ENCODE assay signal across 22 cellular contexts in the genomic region with DNA sequence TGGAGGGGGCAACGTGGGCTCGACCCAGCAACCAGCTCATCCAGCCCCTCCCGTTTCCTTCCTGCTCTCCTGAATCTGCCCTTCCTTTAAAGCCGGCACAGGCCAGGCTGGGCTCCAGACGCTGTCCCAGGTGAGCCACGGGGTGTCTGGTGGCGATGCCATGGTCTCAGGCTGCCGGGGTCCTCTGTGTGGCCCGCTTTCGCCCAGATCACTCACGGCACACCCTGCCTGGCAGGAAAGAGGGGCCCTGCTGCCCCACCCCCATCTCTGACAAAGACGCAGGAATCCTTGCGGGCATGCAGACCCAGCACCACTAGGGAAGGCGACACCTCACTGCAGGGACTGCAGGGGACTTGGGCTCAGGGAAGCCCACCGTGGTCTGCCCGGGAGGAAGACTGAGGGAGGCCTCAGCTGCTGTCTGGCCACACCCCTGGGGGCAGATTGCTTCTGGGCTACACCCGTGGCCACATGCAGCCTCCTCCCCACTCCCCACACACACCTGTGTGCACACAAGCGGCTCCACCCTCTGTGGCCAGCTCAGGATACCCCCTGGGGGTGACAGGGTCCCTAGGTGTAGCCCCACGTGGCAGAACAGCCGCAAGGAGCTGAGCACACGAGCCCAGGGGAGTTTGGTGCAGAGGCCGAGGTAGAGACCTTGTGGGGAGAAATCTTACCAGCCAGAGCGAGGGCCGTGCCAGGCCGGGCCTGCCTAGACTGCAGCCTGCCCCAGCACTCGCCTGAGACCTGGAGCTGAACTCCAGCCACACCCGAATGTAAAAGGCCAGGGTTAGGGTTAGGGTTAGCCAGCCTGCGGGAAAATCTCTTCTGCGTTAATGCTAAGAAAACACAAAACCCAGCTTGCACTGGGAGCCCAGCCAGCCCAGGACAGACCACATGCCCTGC.
A peak's percentile ranks its signal among the peaks of the same experiment; 100 is the strongest.
DNase-seq lines count a peak whose midpoint lies in the region; ATAC-seq and TF ChIP-seq lines count a peak whose summit lies in the region.
"Had no signal": no experiment of that assay in that cellular context is flagged by ENCODE, and none has a peak within 500 bp of the region (broad histone marks: within the 10 kb centered on the region; RNA-seq: fewer than 3 reads in every experiment).

No MANE protein-coding gene starts in this region.

- ATAC-seq in activated CD8-positive, alpha-beta memory T cell treated with anti-CD3 and anti-CD28 coated beads, Interleukin-2, amount 10 ng/mL, durations not matched to agents 7 days and 5 days = no peak
- ATAC-seq in RWPE2 (ENCODE audit: low read depth) (peak; percentile 72), left lobe of liver (no peak), GM18498 (IDR thresholded peaks at IDR 0.05; ENCODE audit: unreplicated experiment) (no peak), GM18873 (IDR thresholded peaks at IDR 0.05; ENCODE audit: low FRiP score, unreplicated experiment) (no peak)
- ATAC-seq: activated T-helper 17 cell treated with anti-CD3 and anti-CD28 coated beads, Interleukin-2, amount 50 U/mL, for 72 hours had no signal

- peak overlapping the region; percentile 19 for H3K27ac ChIP-seq in RWPE2 (ENCODE audit: poor library complexity, severe bottlenecking)
- H3K27ac ChIP-seq: brain microvascular endothelial cell, PC-9 had no signal

- peaks cover 4% of the 10 kb centered on the region for H3K4me1 Mint-ChIP-seq in activated CD8-positive, alpha-beta memory T cell treated with anti-CD3 and anti-CD28 coated beads, Interleukin-2, amount 10 ng/mL, durations not matched to agents 7 days and 5 days
- H3K4me1 Mint-ChIP-seq in type B pancreatic cell (ENCODE audit: unreplicated experiment) = no peaks in the 10 kb centered on the region
- H3K4me1 Mint-ChIP-seq: activated B cell treated with CpG ODN at 0.5 μM for 24 hours; activated T-helper 17 cell treated with anti-CD3 and anti-CD28 coated beads, Interleukin-2, amount 50 U/mL, for 72 hours; mesothelial cell of epicardium had no signal

- H3K9me3 Mint-ChIP-seq in activated CD8-positive, alpha-beta memory T cell treated with anti-CD3 and anti-CD28 coated beads, Interleukin-2, amount 10 ng/mL, durations not matched to agents 7 days and 5 days (ENCODE audit: low read depth) = peaks cover 10% of the 10 kb centered on the region
- H3K9me3 Mint-ChIP-seq in type B pancreatic cell = peaks cover 6% of the 10 kb centered on the region
- H3K9me3 Mint-ChIP-seq: activated B cell treated with CpG ODN at 0.5 μM for 24 hours had no signal

- TF ChIP-seq CTCF in RWPE2 (IDR thresholded peaks at IDR 0.05; ENCODE audit: poor library complexity, severe bottlenecking) = no peak
- no peak for TF ChIP-seq CTCF in type B pancreatic cell (conservative IDR thresholded peaks at IDR 0.05)

- H3K36me3 ChIP-seq in RWPE2 (ENCODE audit: low read depth) = no peaks in the 10 kb centered on the region
- H3K36me3 ChIP-seq: brain microvascular endothelial cell had no signal

- DNase-seq in activated CD8-positive, alpha-beta memory T cell treated with anti-CD3 and anti-CD28 coated beads, Interleukin-2, amount 10 ng/mL, durations not matched to agents 7 days and 5 days = peak; percentile 15
- no peak for DNase-seq in activated CD8-positive, alpha-beta memory T cell treated with anti-CD3 and anti-CD28 coated beads, Interleukin-2, amount 50 U/mL, for 48 hours
- no peak for DNase-seq in RWPE2 (ENCODE audit: low spot score)
- DNase-seq in left lobe of liver (ENCODE audit: low spot score) = peak; percentile 35
- DNase-seq in type B pancreatic cell (ENCODE audit: extremely low spot score, unreplicated experiment) = peak; percentile 55
- no peak for DNase-seq in NCI-H345 treated with DMSO at 0.1 percent for 48 hours (lab: John Stamatoyannopoulos, UW; ENCODE audit: unreplicated experiment)
- DNase-seq: activated B cell treated with CpG ODN at 0.5 μM for 24 hours; brain microvascular endothelial cell; CD4-positive, alpha-beta memory T cell; DMS79 treated with DMSO at 0.1 percent for 48 hours; Kasumi-1; NCI-H1092 treated with DMSO at 0.1 percent for 48 hours; NCI-H524 treated with DMSO at 0.1 percent for 48 hours; PC-9; SK-N-SH; stimulated activated CD4-positive, alpha-beta T cell treated with anti-CD3 and anti-CD28 coated beads, Interleukin-12 subunit alpha, Interleukin-12 subunit beta, amount 100 ng/mL, for 4 hours; T-helper 9 cell had no signal

- CTCF ChIA-PET in activated CD8-positive, alpha-beta memory T cell treated with anti-CD3 and anti-CD28 coated beads, Interleukin-2, amount 10 ng/mL, durations not matched to agents 7 days and 5 days (lab: Charles Lee) = no interaction called here

- no peaks in the 10 kb centered on the region for H3K9me3 ChIP-seq in RWPE2 (ENCODE audit: severe bottlenecking)
- H3K9me3 ChIP-seq: SK-N-SH had no signal

- H3K27me3 ChIP-seq in RWPE2 (ENCODE audit: insufficient read depth, poor library complexity, severe bottlenecking) = no peaks in the 10 kb centered on the region
- H3K27me3 ChIP-seq: brain microvascular endothelial cell had no signal

- no peak overlapping the region for H3K27ac Mint-ChIP-seq in activated CD8-positive, alpha-beta memory T cell treated with anti-CD3 and anti-CD28 coated beads, Interleukin-2, amount 10 ng/mL, durations not matched to agents 7 days and 5 days
- no peak overlapping the region for H3K27ac Mint-ChIP-seq in type B pancreatic cell
- H3K27ac Mint-ChIP-seq: activated B cell treated with CpG ODN at 0.5 μM for 24 hours; activated T-helper 17 cell treated with anti-CD3 and anti-CD28 coated beads, Interleukin-2, amount 50 U/mL, for 72 hours; CD4-positive, alpha-beta memory T cell; dendritic cell treated with granulocyte-macrophage colony-stimulating factor and Interleukin-4, amounts not matched to agents 40 ng/mL and 50 ng/mL, for 4 days; mesothelial cell of epicardium had no signal

- H3K36me3 Mint-ChIP-seq in activated CD8-positive, alpha-beta memory T cell treated with anti-CD3 and anti-CD28 coated beads, Interleukin-2, amount 10 ng/mL, durations not matched to agents 7 days and 5 days = peaks cover 3% of the 10 kb centered on the region
- no peaks in the 10 kb centered on the region for H3K36me3 Mint-ChIP-seq in type B pancreatic cell
- H3K36me3 Mint-ChIP-seq: CD4-positive, alpha-beta memory T cell; mesothelial cell of epicardium had no signal

- no peak overlapping the region for H3K4me3 Mint-ChIP-seq in activated CD8-positive, alpha-beta memory T cell treated with anti-CD3 and anti-CD28 coated beads, Interleukin-2, amount 10 ng/mL, durations not matched to agents 7 days and 5 days
- H3K4me3 Mint-ChIP-seq in type B pancreatic cell = no peak overlapping the region
- H3K4me3 Mint-ChIP-seq: activated B cell treated with CpG ODN at 0.5 μM for 24 hours; activated T-helper 17 cell treated with anti-CD3 and anti-CD28 coated beads, Interleukin-2, amount 50 U/mL, for 72 hours; CD4-positive, alpha-beta memory T cell; dendritic cell treated with granulocyte-macrophage colony-stimulating factor and Interleukin-4, amounts not matched to agents 40 ng/mL and 50 ng/mL, for 4 days; mesothelial cell of epicardium had no signal

- H3K4me3 ChIP-seq in RWPE2 (ENCODE audit: severe bottlenecking) = no peak overlapping the region
- H3K4me3 ChIP-seq: PC-9 had no signal

- H3K27me3 Mint-ChIP-seq in activated CD8-positive, alpha-beta memory T cell treated with anti-CD3 and anti-CD28 coated beads, Interleukin-2, amount 10 ng/mL, durations not matched to agents 7 days and 5 days = peaks cover 3% of the 10 kb centered on the region
- peaks cover 11% of the 10 kb centered on the region for H3K27me3 Mint-ChIP-seq in type B pancreatic cell
- H3K27me3 Mint-ChIP-seq: activated T-helper 17 cell treated with anti-CD3 and anti-CD28 coated beads, Interleukin-2, amount 50 U/mL, for 72 hours had no signal

- peaks cover 8% of the 10 kb centered on the region for H3K4me1 ChIP-seq in RWPE2 (ENCODE audit: insufficient read depth, poor library complexity, severe bottlenecking)

Comparison
In these comparisons a context has a peak if more than half of its experiments do, and no peak if none do; other contexts are left out.
1. DNase-seq: peak in activated CD8-positive, alpha-beta memory T cell treated with anti-CD3 and anti-CD28 coated beads, Interleukin-2, amount 10 ng/mL, durations not matched to agents 7 days and 5 days (single experiment), left lobe of liver (single experiment) and type B pancreatic cell (single experiment); none in activated CD8-positive, alpha-beta memory T cell treated with anti-CD3 and anti-CD28 coated beads, Interleukin-2, amount 50 U/mL, for 48 hours (single experiment), RWPE2 (single experiment) and NCI-H345 treated with DMSO at 0.1 percent for 48 hours (single experiment).